ENCODE assay signal across 1 cellular context in genomic region chr19:4759388-4760284, GRCh38.
TF ChIP-seq lines count a peak whose summit lies in the region.

No MANE protein-coding gene starts in this region.

TF ChIP-seq in GM23338, 12 proteins besides CTCF, POLR2A, EP300 and RAD21 (continued from another document):
- no peak for TF ChIP-seq ZNF331 (CRISPR knock-in tag; IDR thresholded peaks at IDR 0.05; ENCODE audit: low read depth)
- TF ChIP-seq POLR2AphosphoS5 (IDR thresholded peaks at IDR 0.05; ENCODE audit: low read depth) = no peak
- no peak for TF ChIP-seq ZNF114 (CRISPR knock-in tag; IDR thresholded peaks at IDR 0.05)
- TF ChIP-seq CREB1 (CRISPR knock-in tag; IDR thresholded peaks at IDR 0.05; ENCODE audit: low read depth) = no peak
- TF ChIP-seq ETS1 (IDR thresholded peaks at IDR 0.05) = no peak
- no peak for TF ChIP-seq JUNB (IDR thresholded peaks at IDR 0.05; ENCODE audit: unreplicated experiment)
